23 cellular contexts compared by ENCODE assay signal in genomic region chr6:21299216-21299615, GRCh38.
"Had no signal": no experiment of that assay in that cellular context is flagged by ENCODE, and none has a peak within 500 bp of the region (broad histone marks: within the 10 kb centered on the region; RNA-seq: fewer than 3 reads in every experiment).

No MANE protein-coding gene starts in this region.

- H3K27me3 ChIP-seq: dorsolateral prefrontal cortex, esophagus muscularis mucosa, foreskin keratinocyte, gastroesophageal sphincter, heart left ventricle, hepatocyte, left lung had no signal

- H3K4me2 ChIP-seq: hepatocyte had no signal

- FAIRE-seq: colon, endothelial cell of umbilical vein, frontal cortex had no signal

- H3K79me2 ChIP-seq: hepatocyte had no signal

- H2AFZ ChIP-seq: hepatocyte had no signal

- H3K36me3 ChIP-seq: esophagus muscularis mucosa, gastroesophageal sphincter, heart left ventricle, left lung, lower lobe of right lung had no signal

- DNase-seq: dermis blood vessel endothelial cell; dorsolateral prefrontal cortex; effector CD4-positive, alpha-beta T cell; effector memory CD4-positive, alpha-beta T cell; foreskin keratinocyte; heart left ventricle; hypothalamus; immature natural killer cell; islet precursor cell; left cardiac atrium; left lung; left ventricle myocardium superior; lower lobe of right lung; mesenchymal stem cell; mucosa of descending colon; naive thymus-derived CD4-positive, alpha-beta T cell had no signal

- H3K4me1 ChIP-seq: esophagus muscularis mucosa, foreskin keratinocyte, gastroesophageal sphincter, heart left ventricle, left lung, lower lobe of right lung had no signal

- H3K27ac ChIP-seq: coronary artery, dorsolateral prefrontal cortex, esophagus muscularis mucosa, foreskin keratinocyte, gastroesophageal sphincter, heart left ventricle, hepatocyte, left lung, lower lobe of right lung had no signal

- H3K4me3 ChIP-seq: coronary artery, dorsolateral prefrontal cortex, esophagus muscularis mucosa, gastroesophageal sphincter, heart left ventricle, hepatocyte, left lung, lower lobe of right lung, mucosa of descending colon had no signal

- ATAC-seq: foreskin keratinocyte; gastroesophageal sphincter; heart left ventricle; left cardiac atrium; left lung; left ventricle myocardium superior; lower lobe of right lung; mucosa of descending colon; naive thymus-derived CD4-positive, alpha-beta T cell had no signal
